ENCODE assay signal across 15 cellular contexts in genomic region chr10:112424658-112425057, GRCh38. TPM values are rescaled to one million over a fixed set of nuclear protein-coding genes. Genes with fewer than 3 reads are reported as not detected.
DNase-seq lines count a peak whose midpoint lies in the region; ATAC-seq and TF ChIP-seq lines count a peak whose summit lies in the region.
"Had no signal": no experiment of that assay in that cellular context is flagged by ENCODE, and none has a peak within 500 bp of the region (broad histone marks: within the 10 kb centered on the region; RNA-seq: fewer than 3 reads in every experiment).

No MANE protein-coding gene starts in this region.

- TF ChIP-seq CTCF in hepatocyte (IDR thresholded peaks at IDR 0.05; ENCODE audit: poor library complexity) (no peak), nephron (IDR thresholded peaks at IDR 0.05; ENCODE audit: unreplicated experiment in 3 of 3) (no peak)

- no peaks in the 10 kb centered on the region for H3K4me1 ChIP-seq in hepatocyte (ENCODE audit: insufficient read depth)

- H3K27me3 ChIP-seq in hepatocyte: no peaks in the 10 kb centered on the region
- H3K27me3 ChIP-seq: BLaER1 treated with 17β-estradiol and CSF1 and Interleukin-3, amounts not matched to agents 10 nM and 100 nM had no signal

- no peaks in the 10 kb centered on the region for H3K79me2 ChIP-seq in hepatocyte

- no peaks in the 10 kb centered on the region for H3K36me3 ChIP-seq in hepatocyte (replicated peaks; ENCODE audit: insufficient read depth, low read depth)

- no peaks in the 10 kb centered on the region for H4K20me1 ChIP-seq in hepatocyte (ENCODE audit: insufficient read depth, poor library complexity, severe bottlenecking)

- H3K4me2 ChIP-seq in hepatocyte: no peak overlapping the region
- H3K4me2 ChIP-seq: BLaER1 treated with 17β-estradiol and CSF1 and Interleukin-3, amounts not matched to agents 10 nM and 100 nM had no signal

- no peaks in the 10 kb centered on the region for H3K4me1 Mint-ChIP-seq in activated naive CD4-positive, alpha-beta T cell treated with anti-CD3 and anti-CD28 coated beads, Interleukin-2, amount 50 U/mL, for 24 hours
- H3K4me1 Mint-ChIP-seq in nephron: no peaks in the 10 kb centered on the region
- peaks cover 8 to 13% of the 10 kb centered on the region in 2 donors for H3K4me1 Mint-ChIP-seq in stimulated activated naive B cell treated with anti-CD40 and anti-IgM and Interleukin-4, amounts not matched to agents 10 μg/mL and 1 μg/mL and 100 μg/mL, for 72 hours

- DNase-seq in activated naive CD4-positive, alpha-beta T cell treated with anti-CD3 and anti-CD28 coated beads, Interleukin-2, amount 50 U/mL, for 16 hours: no peak
- DNase-seq in hepatocyte (ENCODE audit: low spot score): no peak
- no peak for DNase-seq in stimulated activated naive B cell treated with anti-CD40 and anti-IgM and Interleukin-4, amounts not matched to agents 10 μg/mL and 1 μg/mL and 100 μg/mL, for 72 hours
- DNase-seq in activated T-cell treated with anti-CD3 and anti-CD28 coated beads, Interleukin-2, amount 50 U/mL, for 1 hour: no peak
- DNase-seq: ACHN; CD4-positive, CD25-positive, alpha-beta regulatory T cell; DMS53; GF-D8; GM23248 had no signal

- H2AFZ ChIP-seq in hepatocyte: no peak overlapping the region
- H2AFZ ChIP-seq: GM23248 had no signal

- H3K4me3 Mint-ChIP-seq in activated naive CD4-positive, alpha-beta T cell treated with anti-CD3 and anti-CD28 coated beads, Interleukin-2, amount 50 U/mL, for 24 hours: no peak overlapping the region
- H3K4me3 Mint-ChIP-seq in nephron: no peak overlapping the region
- no peak overlapping the region for H3K4me3 Mint-ChIP-seq in stimulated activated naive B cell treated with anti-CD40 and anti-IgM and Interleukin-4, amounts not matched to agents 10 μg/mL and 1 μg/mL and 100 μg/mL, for 72 hours
- H3K4me3 Mint-ChIP-seq: CD4-positive, CD25-positive, alpha-beta regulatory T cell had no signal

- peaks cover 14% of the 10 kb centered on the region for H3K36me3 Mint-ChIP-seq in activated naive CD4-positive, alpha-beta T cell treated with anti-CD3 and anti-CD28 coated beads, Interleukin-2, amount 50 U/mL, for 24 hours
- no peaks in the 10 kb centered on the region for H3K36me3 Mint-ChIP-seq in nephron (ENCODE audit: low read depth)
- H3K36me3 Mint-ChIP-seq in stimulated activated naive B cell treated with anti-CD40 and anti-IgM and Interleukin-4, amounts not matched to agents 10 μg/mL and 1 μg/mL and 100 μg/mL, for 72 hours: peaks cover 41 to 52% of the 10 kb centered on the region in 2 donors

- peak overlapping the region; percentile 46 for H3K27ac Mint-ChIP-seq in activated naive CD4-positive, alpha-beta T cell treated with anti-CD3 and anti-CD28 coated beads, Interleukin-2, amount 50 U/mL, for 24 hours
- H3K27ac Mint-ChIP-seq in nephron: peak overlapping the region in 2 of 3 experiments; percentile 64 to 74
- peak overlapping the region; percentile 52 for H3K27ac Mint-ChIP-seq in stimulated activated naive B cell treated with anti-CD40 and anti-IgM and Interleukin-4, amounts not matched to agents 10 μg/mL and 1 μg/mL and 100 μg/mL, for 72 hours

- no peak overlapping the region for H3K4me3 ChIP-seq in hepatocyte
- H3K4me3 ChIP-seq: BLaER1 treated with 17β-estradiol and CSF1 and Interleukin-3, amounts not matched to agents 10 nM and 100 nM; GM23248 had no signal

- ATAC-seq in stimulated activated naive B cell treated with anti-CD40 and anti-IgM and Interleukin-4, amounts not matched to agents 10 μg/mL and 1 μg/mL and 100 μg/mL, for 72 hours (replicated peaks): no peak
- ATAC-seq in GM19455 (IDR thresholded peaks at IDR 0.05; ENCODE audit: unreplicated experiment) (no peak), GM18861 (IDR thresholded peaks at IDR 0.05; ENCODE audit: unreplicated experiment) (no peak)
- ATAC-seq: HCT116 had no signal

- no peaks in the 10 kb centered on the region for H3K9me3 ChIP-seq in hepatocyte (ENCODE audit: low read depth)
- H3K9me3 ChIP-seq: BLaER1 treated with 17β-estradiol and CSF1 and Interleukin-3, amounts not matched to agents 10 nM and 100 nM had no signal

- H3K9me2 ChIP-seq in hepatocyte (replicated peaks; ENCODE audit: insufficient read depth): no peaks in the 10 kb centered on the region

- 68% methylated on average over 2 of the region's 2 CpGs for WGBS in hepatocyte (ENCODE audit: low lambda C conversion rate, missing lambda C conversion rate)

- no peaks in the 10 kb centered on the region for H3K9me3 Mint-ChIP-seq in activated naive CD4-positive, alpha-beta T cell treated with anti-CD3 and anti-CD28 coated beads, Interleukin-2, amount 50 U/mL, for 24 hours
- no peaks in the 10 kb centered on the region for H3K9me3 Mint-ChIP-seq in nephron
- H3K9me3 Mint-ChIP-seq in stimulated activated naive B cell treated with anti-CD40 and anti-IgM and Interleukin-4, amounts not matched to agents 10 μg/mL and 1 μg/mL and 100 μg/mL, for 72 hours: no peaks in the 10 kb centered on the region
- H3K9me3 Mint-ChIP-seq: CD4-positive, CD25-positive, alpha-beta regulatory T cell had no signal

- peak overlapping the region; percentile 1 for H3K27ac ChIP-seq in hepatocyte
- H3K27ac ChIP-seq: BLaER1 treated with 17β-estradiol and CSF1 and Interleukin-3, amounts not matched to agents 10 nM and 100 nM; GM23248 had no signal

- H3K27me3 Mint-ChIP-seq in activated naive CD4-positive, alpha-beta T cell treated with anti-CD3 and anti-CD28 coated beads, Interleukin-2, amount 50 U/mL, for 24 hours: no peaks in the 10 kb centered on the region
- H3K27me3 Mint-ChIP-seq in nephron (ENCODE audit: low read depth): peaks cover 6% of the 10 kb centered on the region
- H3K27me3 Mint-ChIP-seq in stimulated activated naive B cell treated with anti-CD40 and anti-IgM and Interleukin-4, amounts not matched to agents 10 μg/mL and 1 μg/mL and 100 μg/mL, for 72 hours: no peaks in the 10 kb centered on the region
- H3K27me3 Mint-ChIP-seq: CD4-positive, CD25-positive, alpha-beta regulatory T cell had no signal

RNA-seq across cellular contexts. Expression of gene ZDHHC6, which starts 22.1 kb away (rescaled TPM):
- 33.0 and 56.4 TPM in 2 replicates for total RNA-seq in hepatocyte
- 31.7 and 44.2 TPM in 2 replicates for polyA plus RNA-seq in hepatocyte

RNA-seq across cellular contexts. Expression of gene VTI1A, which starts 22.4 kb away (rescaled TPM):
- total RNA-seq in hepatocyte: 31.1 and 39.8 TPM in 2 replicates
- polyA plus RNA-seq in hepatocyte: 20.4 and 26.2 TPM in 2 replicates

RNA-seq across cellular contexts. Expression of gene ACSL5, which starts 50.7 kb away (rescaled TPM):
- 40.2 and 43.1 TPM in 2 replicates for total RNA-seq in hepatocyte
- 22.2 and 22.7 TPM in 2 replicates for polyA plus RNA-seq in hepatocyte
